ENCODE assay signal across 1 cellular context in the genomic region with DNA sequence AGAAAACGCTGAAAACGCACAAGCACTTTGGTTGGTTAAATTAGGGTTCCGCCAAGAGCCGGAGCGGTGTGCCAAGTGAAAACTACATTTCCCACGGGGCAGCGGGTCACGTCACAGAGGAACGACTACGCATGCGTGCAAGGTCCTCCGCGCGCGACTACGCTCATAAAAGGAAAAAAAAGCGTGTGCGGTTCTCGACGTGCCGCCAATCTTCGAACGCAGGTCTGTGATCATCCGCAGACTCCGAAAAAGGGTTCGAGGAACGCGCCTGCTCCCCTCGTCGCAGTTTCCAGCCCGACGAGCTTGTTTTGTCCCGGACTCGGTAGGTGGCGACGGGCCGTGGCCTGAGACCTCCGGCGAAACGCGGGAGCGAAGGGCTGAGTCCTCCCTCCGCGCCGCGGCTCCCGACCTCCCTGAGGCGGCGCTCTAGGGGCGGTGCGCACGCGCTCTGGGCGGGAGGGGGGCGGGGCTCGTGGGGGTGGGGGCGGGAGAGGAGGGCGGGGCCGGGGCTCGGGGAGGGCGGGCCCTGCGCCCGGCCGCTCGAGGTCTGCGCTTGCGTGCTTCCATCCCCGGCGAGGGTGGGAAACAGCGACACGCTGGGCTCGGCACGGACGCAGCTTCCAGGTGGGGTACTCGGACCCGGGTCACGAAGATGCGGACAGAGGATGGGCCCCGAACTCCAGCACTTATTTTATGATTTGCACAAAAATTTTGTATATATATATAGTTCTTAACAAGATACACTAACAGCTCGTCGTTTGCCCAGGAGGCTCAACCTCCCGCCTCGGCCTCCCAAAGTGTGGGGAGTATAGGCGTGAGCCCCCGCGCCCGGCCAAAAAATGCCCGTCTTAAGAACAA.
TF ChIP-seq lines count a peak whose summit lies in the region.

A gene (plus strand): TSS at position 145 of the 858 bp plus-strand sequence. CDS start 27,150 bp downstream, outside the sequence.

TF ChIP-seq in K562, 482 proteins besides CTCF, POLR2A, EP300 and RAD21 (continued from another document and continues in another):
- TF ChIP-seq EWSR1 (IDR thresholded peaks at IDR 0.05; ENCODE audit: borderline replicate concordance, low read depth, partially characterized antibody) (no peak), TEAD4 (IDR thresholded peaks at IDR 0.05; ENCODE audit: low read length) (no peak), TEAD4 (CRISPR knock-in tag; IDR thresholded peaks at IDR 0.05; ENCODE audit: borderline replicate concordance) (no peak), SUPT5H (IDR thresholded peaks at IDR 0.05) (peak; percentile 97), NBN (IDR thresholded peaks at IDR 0.05; ENCODE audit: low read depth) (peak; percentile 76; the same call in 1 of the 2 replicates), ZNF324 (CRISPR knock-in tag; IDR thresholded peaks at IDR 0.05) (0 out of 2 replicates have a peak, but pooled peaks have one; percentile 15), BHLHE40 (IDR thresholded peaks at IDR 0.05; ENCODE audit: low read length) (peak; percentile 24; the same call in 1 of the 2 replicates), CCNT2 (IDR thresholded peaks at IDR 0.05; ENCODE audit: borderline replicate concordance, extremely low read depth, insufficient read length, low read depth, low read length) (peak; percentile 41), OTX1 (CRISPR knock-in tag; IDR thresholded peaks at IDR 0.05) (0 out of 2 replicates have a peak, but pooled peaks have one; percentile 50), NR4A1 (CRISPR knock-in tag; IDR thresholded peaks at IDR 0.05) (peak; percentile 77; the same call in 1 of the 2 replicates), NR4A1 (tag; IDR thresholded peaks at IDR 0.05) (no peak), ZC3H11A (IDR thresholded peaks at IDR 0.05; ENCODE audit: low read depth, low read length) (no peak), MTA3 (IDR thresholded peaks at IDR 0.05; ENCODE audit: borderline replicate concordance) (peak; percentile 93; the same call in 1 of the 2 replicates), FOXJ3 (CRISPR knock-in tag; IDR thresholded peaks at IDR 0.05) (no peak), MEIS2 (IDR thresholded peaks at IDR 0.05; ENCODE audit: partially characterized antibody) (peak; percentile 20), TCFL5 (CRISPR knock-in tag; conservative IDR thresholded peaks at IDR 0.05) (no peak), POLR2AphosphoS5 (IDR thresholded peaks at IDR 0.05; ENCODE audit: control insufficient read depth, insufficient read depth, low read depth, low read length) (peak; percentile 93), FOXP1 (CRISPR knock-in tag; IDR thresholded peaks at IDR 0.05) (no peak; the same call in 1 of the 2 replicates), PCBP1 (IDR thresholded peaks at IDR 0.05; ENCODE audit: low read depth, low read length, poor library complexity, severe bottlenecking) (peak; percentile 67), HDAC3 (IDR thresholded peaks at IDR 0.05; ENCODE audit: borderline replicate concordance, partially characterized antibody) (no peak), ZNF121 (CRISPR knock-in tag; conservative IDR thresholded peaks at IDR 0.05) (no peak)
- TF ChIP-seq, protein P1, sequence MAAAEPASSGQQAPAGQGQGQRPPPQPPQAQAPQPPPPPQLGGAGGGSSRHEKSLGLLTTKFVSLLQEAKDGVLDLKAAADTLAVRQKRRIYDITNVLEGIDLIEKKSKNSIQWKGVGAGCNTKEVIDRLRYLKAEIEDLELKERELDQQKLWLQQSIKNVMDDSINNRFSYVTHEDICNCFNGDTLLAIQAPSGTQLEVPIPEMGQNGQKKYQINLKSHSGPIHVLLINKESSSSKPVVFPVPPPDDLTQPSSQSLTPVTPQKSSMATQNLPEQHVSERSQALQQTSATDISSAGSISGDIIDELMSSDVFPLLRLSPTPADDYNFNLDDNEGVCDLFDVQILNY (CRISPR knock-in tag; IDR thresholded peaks at IDR 0.05) = 0 out of 2 replicates have a peak, but pooled peaks have one; percentile 64
- TF ChIP-seq, protein P2, sequence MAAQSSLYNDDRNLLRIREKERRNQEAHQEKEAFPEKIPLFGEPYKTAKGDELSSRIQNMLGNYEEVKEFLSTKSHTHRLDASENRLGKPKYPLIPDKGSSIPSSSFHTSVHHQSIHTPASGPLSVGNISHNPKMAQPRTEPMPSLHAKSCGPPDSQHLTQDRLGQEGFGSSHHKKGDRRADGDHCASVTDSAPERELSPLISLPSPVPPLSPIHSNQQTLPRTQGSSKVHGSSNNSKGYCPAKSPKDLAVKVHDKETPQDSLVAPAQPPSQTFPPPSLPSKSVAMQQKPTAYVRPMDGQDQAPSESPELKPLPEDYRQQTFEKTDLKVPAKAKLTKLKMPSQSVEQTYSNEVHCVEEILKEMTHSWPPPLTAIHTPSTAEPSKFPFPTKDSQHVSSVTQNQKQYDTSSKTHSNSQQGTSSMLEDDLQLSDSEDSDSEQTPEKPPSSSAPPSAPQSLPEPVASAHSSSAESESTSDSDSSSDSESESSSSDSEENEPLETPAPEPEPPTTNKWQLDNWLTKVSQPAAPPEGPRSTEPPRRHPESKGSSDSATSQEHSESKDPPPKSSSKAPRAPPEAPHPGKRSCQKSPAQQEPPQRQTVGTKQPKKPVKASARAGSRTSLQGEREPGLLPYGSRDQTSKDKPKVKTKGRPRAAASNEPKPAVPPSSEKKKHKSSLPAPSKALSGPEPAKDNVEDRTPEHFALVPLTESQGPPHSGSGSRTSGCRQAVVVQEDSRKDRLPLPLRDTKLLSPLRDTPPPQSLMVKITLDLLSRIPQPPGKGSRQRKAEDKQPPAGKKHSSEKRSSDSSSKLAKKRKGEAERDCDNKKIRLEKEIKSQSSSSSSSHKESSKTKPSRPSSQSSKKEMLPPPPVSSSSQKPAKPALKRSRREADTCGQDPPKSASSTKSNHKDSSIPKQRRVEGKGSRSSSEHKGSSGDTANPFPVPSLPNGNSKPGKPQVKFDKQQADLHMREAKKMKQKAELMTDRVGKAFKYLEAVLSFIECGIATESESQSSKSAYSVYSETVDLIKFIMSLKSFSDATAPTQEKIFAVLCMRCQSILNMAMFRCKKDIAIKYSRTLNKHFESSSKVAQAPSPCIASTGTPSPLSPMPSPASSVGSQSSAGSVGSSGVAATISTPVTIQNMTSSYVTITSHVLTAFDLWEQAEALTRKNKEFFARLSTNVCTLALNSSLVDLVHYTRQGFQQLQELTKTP (IDR thresholded peaks at IDR 0.05; ENCODE audit: low read depth in 1 of 2, partially characterized antibody in 2 of 2) = peak in 1 of 2 experiments; percentile 93
- TF ChIP-seq, protein P3, sequence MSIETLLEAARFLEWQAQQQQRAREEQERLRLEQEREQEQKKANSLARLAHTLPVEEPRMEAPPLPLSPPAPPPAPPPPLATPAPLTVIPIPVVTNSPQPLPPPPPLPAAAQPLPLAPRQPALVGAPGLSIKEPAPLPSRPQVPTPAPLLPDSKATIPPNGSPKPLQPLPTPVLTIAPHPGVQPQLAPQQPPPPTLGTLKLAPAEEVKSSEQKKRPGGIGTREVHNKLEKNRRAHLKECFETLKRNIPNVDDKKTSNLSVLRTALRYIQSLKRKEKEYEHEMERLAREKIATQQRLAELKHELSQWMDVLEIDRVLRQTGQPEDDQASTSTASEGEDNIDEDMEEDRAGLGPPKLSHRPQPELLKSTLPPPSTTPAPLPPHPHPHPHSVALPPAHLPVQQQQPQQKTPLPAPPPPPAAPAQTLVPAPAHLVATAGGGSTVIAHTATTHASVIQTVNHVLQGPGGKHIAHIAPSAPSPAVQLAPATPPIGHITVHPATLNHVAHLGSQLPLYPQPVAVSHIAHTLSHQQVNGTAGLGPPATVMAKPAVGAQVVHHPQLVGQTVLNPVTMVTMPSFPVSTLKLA (conservative IDR thresholded peaks at IDR 0.05) = peak; percentile 66 to 81; a peak in 3 of 4 replicates
- TF ChIP-seq, protein P4, sequence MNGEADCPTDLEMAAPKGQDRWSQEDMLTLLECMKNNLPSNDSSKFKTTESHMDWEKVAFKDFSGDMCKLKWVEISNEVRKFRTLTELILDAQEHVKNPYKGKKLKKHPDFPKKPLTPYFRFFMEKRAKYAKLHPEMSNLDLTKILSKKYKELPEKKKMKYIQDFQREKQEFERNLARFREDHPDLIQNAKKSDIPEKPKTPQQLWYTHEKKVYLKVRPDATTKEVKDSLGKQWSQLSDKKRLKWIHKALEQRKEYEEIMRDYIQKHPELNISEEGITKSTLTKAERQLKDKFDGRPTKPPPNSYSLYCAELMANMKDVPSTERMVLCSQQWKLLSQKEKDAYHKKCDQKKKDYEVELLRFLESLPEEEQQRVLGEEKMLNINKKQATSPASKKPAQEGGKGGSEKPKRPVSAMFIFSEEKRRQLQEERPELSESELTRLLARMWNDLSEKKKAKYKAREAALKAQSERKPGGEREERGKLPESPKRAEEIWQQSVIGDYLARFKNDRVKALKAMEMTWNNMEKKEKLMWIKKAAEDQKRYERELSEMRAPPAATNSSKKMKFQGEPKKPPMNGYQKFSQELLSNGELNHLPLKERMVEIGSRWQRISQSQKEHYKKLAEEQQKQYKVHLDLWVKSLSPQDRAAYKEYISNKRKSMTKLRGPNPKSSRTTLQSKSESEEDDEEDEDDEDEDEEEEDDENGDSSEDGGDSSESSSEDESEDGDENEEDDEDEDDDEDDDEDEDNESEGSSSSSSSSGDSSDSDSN (IDR thresholded peaks at IDR 0.05; ENCODE audit: borderline replicate concordance in 1 of 2, low read depth in 2 of 2, low read length in 2 of 2) = 0 out of 4 replicates have a peak, but pooled peaks of 1 of the 2 experiments have one; percentile 48
- TF ChIP-seq, protein P5, sequence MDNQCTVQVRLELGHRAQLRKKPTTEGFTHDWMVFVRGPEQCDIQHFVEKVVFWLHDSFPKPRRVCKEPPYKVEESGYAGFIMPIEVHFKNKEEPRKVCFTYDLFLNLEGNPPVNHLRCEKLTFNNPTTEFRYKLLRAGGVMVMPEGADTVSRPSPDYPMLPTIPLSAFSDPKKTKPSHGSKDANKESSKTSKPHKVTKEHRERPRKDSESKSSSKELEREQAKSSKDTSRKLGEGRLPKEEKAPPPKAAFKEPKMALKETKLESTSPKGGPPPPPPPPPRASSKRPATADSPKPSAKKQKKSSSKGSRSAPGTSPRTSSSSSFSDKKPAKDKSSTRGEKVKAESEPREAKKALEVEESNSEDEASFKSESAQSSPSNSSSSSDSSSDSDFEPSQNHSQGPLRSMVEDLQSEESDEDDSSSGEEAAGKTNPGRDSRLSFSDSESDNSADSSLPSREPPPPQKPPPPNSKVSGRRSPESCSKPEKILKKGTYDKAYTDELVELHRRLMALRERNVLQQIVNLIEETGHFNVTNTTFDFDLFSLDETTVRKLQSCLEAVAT (IDR thresholded peaks at IDR 0.05) = peak in 1 of 2 experiments; percentile 61; a peak in 1 of 4 replicates
- TF ChIP-seq, protein P6, sequence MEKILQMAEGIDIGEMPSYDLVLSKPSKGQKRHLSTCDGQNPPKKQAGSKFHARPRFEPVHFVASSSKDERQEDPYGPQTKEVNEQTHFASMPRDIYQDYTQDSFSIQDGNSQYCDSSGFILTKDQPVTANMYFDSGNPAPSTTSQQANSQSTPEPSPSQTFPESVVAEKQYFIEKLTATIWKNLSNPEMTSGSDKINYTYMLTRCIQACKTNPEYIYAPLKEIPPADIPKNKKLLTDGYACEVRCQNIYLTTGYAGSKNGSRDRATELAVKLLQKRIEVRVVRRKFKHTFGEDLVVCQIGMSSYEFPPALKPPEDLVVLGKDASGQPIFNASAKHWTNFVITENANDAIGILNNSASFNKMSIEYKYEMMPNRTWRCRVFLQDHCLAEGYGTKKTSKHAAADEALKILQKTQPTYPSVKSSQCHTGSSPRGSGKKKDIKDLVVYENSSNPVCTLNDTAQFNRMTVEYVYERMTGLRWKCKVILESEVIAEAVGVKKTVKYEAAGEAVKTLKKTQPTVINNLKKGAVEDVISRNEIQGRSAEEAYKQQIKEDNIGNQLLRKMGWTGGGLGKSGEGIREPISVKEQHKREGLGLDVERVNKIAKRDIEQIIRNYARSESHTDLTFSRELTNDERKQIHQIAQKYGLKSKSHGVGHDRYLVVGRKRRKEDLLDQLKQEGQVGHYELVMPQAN (IDR thresholded peaks at IDR 0.05; ENCODE audit: borderline replicate concordance) = peak; percentile 46; the same call in 1 of the 2 replicates
- TF ChIP-seq, protein P7, sequence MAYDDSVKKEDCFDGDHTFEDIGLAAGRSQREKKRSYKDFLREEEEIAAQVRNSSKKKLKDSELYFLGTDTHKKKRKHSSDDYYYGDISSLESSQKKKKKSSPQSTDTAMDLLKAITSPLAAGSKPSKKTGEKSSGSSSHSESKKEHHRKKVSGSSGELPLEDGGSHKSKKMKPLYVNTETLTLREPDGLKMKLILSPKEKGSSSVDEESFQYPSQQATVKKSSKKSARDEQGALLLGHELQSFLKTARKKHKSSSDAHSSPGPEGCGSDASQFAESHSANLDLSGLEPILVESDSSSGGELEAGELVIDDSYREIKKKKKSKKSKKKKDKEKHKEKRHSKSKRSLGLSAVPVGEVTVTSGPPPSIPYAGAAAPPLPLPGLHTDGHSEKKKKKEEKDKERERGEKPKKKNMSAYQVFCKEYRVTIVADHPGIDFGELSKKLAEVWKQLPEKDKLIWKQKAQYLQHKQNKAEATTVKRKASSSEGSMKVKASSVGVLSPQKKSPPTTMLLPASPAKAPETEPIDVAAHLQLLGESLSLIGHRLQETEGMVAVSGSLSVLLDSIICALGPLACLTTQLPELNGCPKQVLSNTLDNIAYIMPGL (CRISPR knock-in tag; IDR thresholded peaks at IDR 0.05) = peak; percentile 48; the same call in 1 of the 2 replicates
- TF ChIP-seq, protein P8, sequence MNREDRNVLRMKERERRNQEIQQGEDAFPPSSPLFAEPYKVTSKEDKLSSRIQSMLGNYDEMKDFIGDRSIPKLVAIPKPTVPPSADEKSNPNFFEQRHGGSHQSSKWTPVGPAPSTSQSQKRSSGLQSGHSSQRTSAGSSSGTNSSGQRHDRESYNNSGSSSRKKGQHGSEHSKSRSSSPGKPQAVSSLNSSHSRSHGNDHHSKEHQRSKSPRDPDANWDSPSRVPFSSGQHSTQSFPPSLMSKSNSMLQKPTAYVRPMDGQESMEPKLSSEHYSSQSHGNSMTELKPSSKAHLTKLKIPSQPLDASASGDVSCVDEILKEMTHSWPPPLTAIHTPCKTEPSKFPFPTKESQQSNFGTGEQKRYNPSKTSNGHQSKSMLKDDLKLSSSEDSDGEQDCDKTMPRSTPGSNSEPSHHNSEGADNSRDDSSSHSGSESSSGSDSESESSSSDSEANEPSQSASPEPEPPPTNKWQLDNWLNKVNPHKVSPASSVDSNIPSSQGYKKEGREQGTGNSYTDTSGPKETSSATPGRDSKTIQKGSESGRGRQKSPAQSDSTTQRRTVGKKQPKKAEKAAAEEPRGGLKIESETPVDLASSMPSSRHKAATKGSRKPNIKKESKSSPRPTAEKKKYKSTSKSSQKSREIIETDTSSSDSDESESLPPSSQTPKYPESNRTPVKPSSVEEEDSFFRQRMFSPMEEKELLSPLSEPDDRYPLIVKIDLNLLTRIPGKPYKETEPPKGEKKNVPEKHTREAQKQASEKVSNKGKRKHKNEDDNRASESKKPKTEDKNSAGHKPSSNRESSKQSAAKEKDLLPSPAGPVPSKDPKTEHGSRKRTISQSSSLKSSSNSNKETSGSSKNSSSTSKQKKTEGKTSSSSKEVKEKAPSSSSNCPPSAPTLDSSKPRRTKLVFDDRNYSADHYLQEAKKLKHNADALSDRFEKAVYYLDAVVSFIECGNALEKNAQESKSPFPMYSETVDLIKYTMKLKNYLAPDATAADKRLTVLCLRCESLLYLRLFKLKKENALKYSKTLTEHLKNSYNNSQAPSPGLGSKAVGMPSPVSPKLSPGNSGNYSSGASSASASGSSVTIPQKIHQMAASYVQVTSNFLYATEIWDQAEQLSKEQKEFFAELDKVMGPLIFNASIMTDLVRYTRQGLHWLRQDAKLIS (CRISPR knock-in tag; IDR thresholded peaks at IDR 0.05) = 0 out of 2 replicates have a peak, but pooled peaks have one; percentile 57
